Comparison of ENCODE assay signal across 30 cellular contexts in genomic region chr17:66830451-66830850, GRCh38. TPM values are rescaled to one million over a fixed set of nuclear protein-coding genes. Genes with fewer than 3 reads are reported as not detected.
DNase-seq lines count a peak whose midpoint lies in the region; TF ChIP-seq lines count a peak whose summit lies in the region.
"Had no signal": no experiment of that assay in that cellular context is flagged by ENCODE, and none has a peak within 500 bp of the region (broad histone marks: within the 10 kb centered on the region; RNA-seq: fewer than 3 reads in every experiment).

No MANE protein-coding gene starts in this region.

- H3K27ac ChIP-seq in right atrium auricular region (no peak overlapping the region), sigmoid colon (no peak overlapping the region)
- H3K27ac ChIP-seq: lower lobe of right lung, Peyer's patch, SJSA1 had no signal

- TF ChIP-seq EP300 in sigmoid colon (IDR thresholded peaks at IDR 0.05), result no peak

- peaks cover 0 to 10% of the 10 kb centered on the region in 2 donors for H3K27me3 ChIP-seq in right atrium auricular region
- H3K27me3 ChIP-seq in sigmoid colon, result peaks cover 11 to 40% (median 21%) of the 10 kb centered on the region in 3 donors

- 26 to 36% methylated on average over 4 of the region's 4 CpGs for WGBS in sigmoid colon, 2 donors

- H3K36me3 ChIP-seq in right atrium auricular region (no peaks in the 10 kb centered on the region), sigmoid colon (no peaks in the 10 kb centered on the region)
- H3K36me3 ChIP-seq: HAP-1, lower lobe of right lung, Peyer's patch, SJSA1 had no signal

- H3K9me3 Mint-ChIP-seq in glutamatergic neuron (ENCODE audit: unreplicated experiment), result peaks cover 15% of the 10 kb centered on the region
- H3K9me3 Mint-ChIP-seq: activated naive CD8-positive, alpha-beta T cell treated with anti-CD3 and anti-CD28 coated beads for 36 hours had no signal

- DNase-seq in cardiac septum (ENCODE audit: low spot score) (peak; percentile 63), right atrium auricular region (ENCODE audit: low spot score) (no peak), NCI-H146 treated with DMSO at 0.1 percent for 48 hours (lab: John Stamatoyannopoulos, UW; ENCODE audit: unreplicated experiment) (peak; percentile 4), glutamatergic neuron (no peak), sigmoid colon (peak; percentile 33), NCI-H1930 (lab: John Stamatoyannopoulos, UW) (no peak), GM10266 (ENCODE audit: extremely low spot score) (no peak), NCI-H774 (lab: John Stamatoyannopoulos, UW) (no peak)
- DNase-seq: activated CD4-positive, CD25-positive, alpha-beta regulatory T cell treated with anti-CD3 and anti-CD28 coated beads, Interleukin-2, amount 50 U/mL, for 72 hours; activated CD8-positive, alpha-beta T cell treated with anti-CD3 and anti-CD28 coated beads, Interleukin-2, amount 10 ng/mL, durations not matched to agents 7 days and 5 days; activated effector memory CD4-positive, alpha-beta T cell treated with Interleukin-2 at 50 U/mL for 16 hours; activated naive CD8-positive, alpha-beta T cell treated with anti-CD3 and anti-CD28 coated beads for 36 hours; activated T-cell treated with anti-CD3 and anti-CD28 coated beads for 4 hours; central memory CD4-positive, alpha-beta T cell; DMS153; IMR-90; lower lobe of right lung; NCI-H1105; Peyer's patch; small intestine; stimulated activated CD4-positive, alpha-beta T cell treated with anti-CD3 and anti-CD28 coated beads, Interleukin-1b, Interleukin-23, amount 100 ng/mL, for 48 hours; T-helper 1 cell; trophoblast cell had no signal

- no peaks in the 10 kb centered on the region for H3K9me3 ChIP-seq in right atrium auricular region
- no peaks in the 10 kb centered on the region for H3K9me3 ChIP-seq in sigmoid colon
- H3K9me3 ChIP-seq: HAP-1, lower lobe of right lung, Peyer's patch, SJSA1 had no signal

- no peak for TF ChIP-seq POLR2A in sigmoid colon (IDR thresholded peaks at IDR 0.05)

- peak overlapping the region; percentile 79 for H3K4me3 Mint-ChIP-seq in glutamatergic neuron (ENCODE audit: unreplicated experiment)
- H3K4me3 Mint-ChIP-seq: activated CD8-positive, alpha-beta T cell treated with anti-CD3 and anti-CD28 coated beads, Interleukin-2, amount 10 ng/mL, durations not matched to agents 7 days and 5 days; activated naive CD8-positive, alpha-beta T cell treated with anti-CD3 and anti-CD28 coated beads for 36 hours had no signal

- H3K4me1 ChIP-seq in right atrium auricular region (no peaks in the 10 kb centered on the region), sigmoid colon (peaks cover 0 to 3% (median 0%) of the 10 kb centered on the region in 4 donors)
- H3K4me1 ChIP-seq: HAP-1, lower lobe of right lung, SJSA1 had no signal

- no peaks in the 10 kb centered on the region for H3K36me3 Mint-ChIP-seq in glutamatergic neuron (ENCODE audit: unreplicated experiment)

- intact Hi-C loops in cardiac septum (cut with DNase I) (no loop called here), sigmoid colon (cut with DNase I) (no loop called here)

- peak overlapping the region; percentile 97 for H3K27ac Mint-ChIP-seq in glutamatergic neuron (ENCODE audit: unreplicated experiment)
- H3K27ac Mint-ChIP-seq: activated CD8-positive, alpha-beta T cell treated with anti-CD3 and anti-CD28 coated beads, Interleukin-2, amount 10 ng/mL, durations not matched to agents 7 days and 5 days; activated naive CD8-positive, alpha-beta T cell treated with anti-CD3 and anti-CD28 coated beads for 36 hours had no signal

- H3K27me3 Mint-ChIP-seq in glutamatergic neuron (ENCODE audit: unreplicated experiment), result peaks cover 16% of the 10 kb centered on the region

- H3K4me1 Mint-ChIP-seq in glutamatergic neuron (ENCODE audit: low read depth, unreplicated experiment), result peaks cover 35% of the 10 kb centered on the region
- H3K4me1 Mint-ChIP-seq: activated naive CD8-positive, alpha-beta T cell treated with anti-CD3 and anti-CD28 coated beads for 36 hours had no signal

- no peak overlapping the region for H3K4me3 ChIP-seq in right atrium auricular region
- H3K4me3 ChIP-seq in sigmoid colon, result no peak overlapping the region
- H3K4me3 ChIP-seq: HAP-1, lower lobe of right lung, Peyer's patch, SJSA1 had no signal

- no peak for TF ChIP-seq CTCF in right atrium auricular region (IDR thresholded peaks at IDR 0.05)
- TF ChIP-seq CTCF in glutamatergic neuron (IDR thresholded peaks at IDR 0.05; ENCODE audit: partially characterized antibody, unreplicated experiment), result no peak
- no peak for TF ChIP-seq CTCF in sigmoid colon (IDR thresholded peaks at IDR 0.05)
- TF ChIP-seq CTCF in GM10266 (IDR thresholded peaks at IDR 0.05; ENCODE audit: control insufficient read depth, insufficient read depth, low read depth, missing control alignments), result no peak

RNA-seq across cellular contexts. Expression of gene CACNG5, which starts 4.5 kb away (rescaled TPM):
- not detected for total RNA-seq in cardiac septum
- total RNA-seq in right atrium auricular region, result not detected
- 45.1 TPM for total RNA-seq in glutamatergic neuron (ENCODE audit: unreplicated experiment)
- total RNA-seq in sigmoid colon, result 1 to 10 TPM in 1 of 4 donors, not detected in 3; 1.1 TPM
- not detected for polyA plus RNA-seq in sigmoid colon
- total RNA-seq: activated CD8-positive, alpha-beta T cell treated with anti-CD3 and anti-CD28 coated beads, Interleukin-2, amount 10 ng/mL, durations not matched to agents 7 days and 5 days; activated naive CD8-positive, alpha-beta T cell treated with anti-CD3 and anti-CD28 coated beads for 36 hours; astrocyte; dermis blood vessel endothelial cell; fibroblast of lung; IMR-90; kidney epithelial cell; lower lobe of right lung; Peyer's patch; pulmonary artery endothelial cell; SJSA1 had no signal
- polyA plus RNA-seq: fibroblast of lung, IMR-90, small intestine had no signal

Comparison
In these comparisons a context has a peak if more than half of its experiments do, and no peak if none do; other contexts are left out.
1. DNase-seq: peak in cardiac septum (single experiment), NCI-H146 treated with DMSO at 0.1 percent for 48 hours (single experiment) and sigmoid colon (single experiment); none in right atrium auricular region (single experiment), glutamatergic neuron (single experiment), NCI-H1930 (0 of 2), GM10266 (single experiment) and NCI-H774 (single experiment).
2. RNA of gene CACNG5, which starts 4.5 kb away (total RNA-seq): 45.1 TPM in glutamatergic neuron (single experiment); not detected in cardiac septum (single experiment), not detected in right atrium auricular region and 1.1 TPM in sigmoid colon; every median in the first group is over 10 times any median in the second.